In genomic region chr1:11729498-11730428, GRCh38 we compare ENCODE assay signal across 1 cellular context.
TF ChIP-seq lines count a peak whose summit lies in the region.

No MANE protein-coding gene starts in this region.

TF ChIP-seq in IMR-90, 13 proteins besides CTCF, POLR2A, EP300 and RAD21:
- TF ChIP-seq RFX5 (IDR thresholded peaks at IDR 0.05; ENCODE audit: low read depth, low read length), result no peak
- TF ChIP-seq MAFK (IDR thresholded peaks at IDR 0.05; ENCODE audit: low read depth, low read length), result no peak
- no peak for TF ChIP-seq FOS (IDR thresholded peaks at IDR 0.05; ENCODE audit: low read depth, low read length)
- TF ChIP-seq CEBPB (IDR thresholded peaks at IDR 0.05; ENCODE audit: low read depth, low read length), result no peak
- TF ChIP-seq BHLHE40 (IDR thresholded peaks at IDR 0.05; ENCODE audit: low read depth, low read length), result no peak
- TF ChIP-seq CHD1 (IDR thresholded peaks at IDR 0.05; ENCODE audit: low read depth, low read length), result no peak
- TF ChIP-seq ELK1 (IDR thresholded peaks at IDR 0.05; ENCODE audit: borderline replicate concordance, low read depth, low read length), result no peak
